2 cellular contexts compared by ENCODE assay signal in genomic region chr7:97025130-97025499, GRCh38.
A peak's percentile ranks its signal among the peaks of the same experiment; 100 is the strongest.
TF ChIP-seq lines count a peak whose summit lies in the region.

No MANE protein-coding gene starts in this region.

TF ChIP-seq in A549, 52 proteins besides CTCF, POLR2A, EP300 and RAD21 (continued from another document):
- no peak for TF ChIP-seq REST (IDR thresholded peaks at IDR 0.05)
- no peak for TF ChIP-seq RCOR1 (IDR thresholded peaks at IDR 0.05; ENCODE audit: low read depth, low read length)
- no peak for TF ChIP-seq SMC3 (IDR thresholded peaks at IDR 0.05)
- TF ChIP-seq PBX3 (IDR thresholded peaks at IDR 0.05) = no peak
- no peak for TF ChIP-seq ZNF302 (CRISPR knock-in tag; IDR thresholded peaks at IDR 0.05)
- TF ChIP-seq HDAC2 (IDR thresholded peaks at IDR 0.05) = no peak
- no peak for TF ChIP-seq POLR2AphosphoS2 (conservative IDR thresholded peaks at IDR 0.05; ENCODE audit: low read length)
- TF ChIP-seq SREBF2 (IDR thresholded peaks at IDR 0.05) = no peak
- no peak for TF ChIP-seq RARB (CRISPR knock-in tag; IDR thresholded peaks at IDR 0.05)
- TF ChIP-seq ZSCAN20 (CRISPR knock-in tag; IDR thresholded peaks at IDR 0.05) = no peak
- no peak for TF ChIP-seq TP53 (CRISPR knock-in tag; IDR thresholded peaks at IDR 0.05)
- no peak for TF ChIP-seq ATOH8 (CRISPR knock-in tag; IDR thresholded peaks at IDR 0.05; ENCODE audit: low read depth)

TF ChIP-seq in HEK293, 187 proteins besides CTCF, POLR2A, EP300 and RAD21 (continued from another document):
- TF ChIP-seq TSHZ1 (tag by site-specific recombination; IDR thresholded peaks at IDR 0.05; ENCODE audit: borderline replicate concordance) (no peak), ZNF670 (tag by site-specific recombination; IDR thresholded peaks at IDR 0.05; ENCODE audit: low read depth) (no peak), OSR2 (tag by site-specific recombination; IDR thresholded peaks at IDR 0.05) (no peak), ZNF121 (tag by site-specific recombination; IDR thresholded peaks at IDR 0.05) (no peak), PRDM6 (tag by site-specific recombination; IDR thresholded peaks at IDR 0.05) (no peak), SCRT2 (tag by site-specific recombination; IDR thresholded peaks at IDR 0.05) (0 out of 2 replicates have a peak, but pooled peaks have one; percentile 6), ZBTB44 (tag by site-specific recombination; IDR thresholded peaks at IDR 0.05) (no peak), ZNF645 (tag by site-specific recombination; IDR thresholded peaks at IDR 0.05) (no peak), ZNF184 (tag by site-specific recombination; IDR thresholded peaks at IDR 0.05) (no peak), HOXC10 (CRISPR knock-in tag; IDR thresholded peaks at IDR 0.05) (no peak)
